Comparison of ENCODE assay signal across 8 cellular contexts in genomic region chr1:170562644-170563338, GRCh38. TPM values are rescaled to one million over a fixed set of nuclear protein-coding genes. Genes with fewer than 3 reads are reported as not detected.
DNase-seq lines count a peak whose midpoint lies in the region; ATAC-seq and TF ChIP-seq lines count a peak whose summit lies in the region.

No MANE protein-coding gene starts in this region.

- no peak overlapping the region for H3T11ph ChIP-seq in H9 (ENCODE audit: low read length)

- H3K9me3 Mint-ChIP-seq in H9: no peaks in the 10 kb centered on the region; a peak in 1 of 5 replicates

- H3K36me3 ChIP-seq in DND-41 (ENCODE audit: insufficient read depth, low read length) (no peaks in the 10 kb centered on the region), lung (ENCODE audit: control insufficient read depth in 2 of 2, insufficient read depth in 2 of 2, low read length in 2 of 2) (no peaks in the 10 kb centered on the region)

- H3K4me1 Mint-ChIP-seq in H9: peaks cover 26 to 34% of the 10 kb centered on the region in 2 experiments

- H3K27me3 ChIP-seq in DND-41 (ENCODE audit: insufficient read depth, low read length, poor library complexity) (no peaks in the 10 kb centered on the region), H9 (ENCODE audit: insufficient read depth, low read length) (no peaks in the 10 kb centered on the region), lung (ENCODE audit: control insufficient read depth, insufficient read depth) (no peaks in the 10 kb centered on the region)

- peak overlapping the region; percentile 72; the same call in 1 of the 2 replicates for H3K14ac ChIP-seq in H9 (ENCODE audit: insufficient read depth, low read length)

- no peak for TF ChIP-seq CTCF in DND-41 (IDR thresholded peaks at IDR 0.05; ENCODE audit: borderline replicate concordance, extremely low read depth, low read length, poor library complexity, severe bottlenecking)
- TF ChIP-seq CTCF in H9 (conservative IDR thresholded peaks at IDR 0.05): no peak
- TF ChIP-seq CTCF in coronary artery (IDR thresholded peaks at IDR 0.05): no peak
- no peak for TF ChIP-seq CTCF in lung (IDR thresholded peaks at IDR 0.05; ENCODE audit: control extremely low read depth, extremely low read depth)

- H3K27ac ChIP-seq in DND-41 (ENCODE audit: low read length) (peak overlapping the region; percentile 77), H9 (ENCODE audit: insufficient read length, low read depth, low read length) (no peak overlapping the region), coronary artery (peak overlapping the region; percentile 47 to 65), lung (ENCODE audit: low read depth in 1 of 2, low read length in 1 of 2) (peak overlapping the region; percentile 80 to 88)

- no peak overlapping the region for H4K5ac ChIP-seq in H9 (ENCODE audit: insufficient read length, low read depth, low read length)

- DNase-seq in DND-41 (peak; percentile 80), H9 (peak; percentile 61), OCI-M1 (lab: John Stamatoyannopoulos, UW) (peak; percentile 64), coronary artery (ENCODE audit: low spot score) (no peak), lung (ENCODE audit: low spot score) (peak; percentile 48), ureter (ENCODE audit: low spot score) (peak; percentile 65), DMS114 treated with DMSO at 0.1 percent for 48 hours (lab: John Stamatoyannopoulos, UW; ENCODE audit: unreplicated experiment) (no peak)

- H3K23me2 ChIP-seq in H9 (ENCODE audit: insufficient read length, low read depth, low read length, poor library complexity, severe bottlenecking): no peaks in the 10 kb centered on the region

- H2AK5ac ChIP-seq in H9 (ENCODE audit: insufficient read length, low read length): no peak overlapping the region

- no peak overlapping the region for H3K23ac ChIP-seq in H9 (ENCODE audit: insufficient read length, low read depth, low read length)

- H3K18ac ChIP-seq in H9 (ENCODE audit: insufficient read length, low read depth, low read length): peak overlapping the region; percentile 51

- no peaks in the 10 kb centered on the region for H3K27me3 Mint-ChIP-seq in H9 (ENCODE audit: low read depth)

- H2BK5ac ChIP-seq in H9 (ENCODE audit: insufficient read length, low read length): no peak overlapping the region

- peaks cover 30% of the 10 kb centered on the region for H3K4me1 ChIP-seq in DND-41 (ENCODE audit: insufficient read depth, low read length)
- peaks cover 11% of the 10 kb centered on the region for H3K4me1 ChIP-seq in H9 (ENCODE audit: insufficient read depth, low read length)
- peaks cover 0 to 10% of the 10 kb centered on the region in 2 donors for H3K4me1 ChIP-seq in lung (ENCODE audit: control insufficient read depth in 2 of 2, insufficient read depth in 2 of 2, low read length in 2 of 2)

- no peak overlapping the region for H2BK20ac ChIP-seq in H9 (ENCODE audit: low read depth, low read length, poor library complexity, severe bottlenecking)

- WGBS in H9 (ENCODE audit: extremely low coverage, insufficient read length, low lambda C conversion rate): no CpG with 5 or more reads among the region's 7 CpGs
- 39 to 51% methylated on average over 7 of the region's 7 CpGs for WGBS in lung, 2 donors

- H2BK15ac ChIP-seq in H9 (ENCODE audit: low read depth, low read length): no peak overlapping the region

- no peak overlapping the region; a peak in 1 of 5 replicates for H3K4me3 Mint-ChIP-seq in H9

- H2AFZ ChIP-seq in DND-41 (ENCODE audit: low read depth, low read length) (peak overlapping the region; percentile 66), H9 (ENCODE audit: low read length) (peak overlapping the region; percentile 34)

- H4K20me1 ChIP-seq in DND-41 (ENCODE audit: insufficient read depth, low read length): no peaks in the 10 kb centered on the region
- no peaks in the 10 kb centered on the region for H4K20me1 ChIP-seq in H9 (ENCODE audit: control insufficient read depth, insufficient read depth, insufficient read length)

- no peak overlapping the region for H3K56ac ChIP-seq in H9 (ENCODE audit: insufficient read length, low read depth, low read length)

- no peak overlapping the region for H2BK12ac ChIP-seq in H9 (ENCODE audit: insufficient read length, low read depth, low read length)

- no peak overlapping the region for H4K91ac ChIP-seq in H9 (ENCODE audit: insufficient read length, low read depth, low read length)

- no peaks in the 10 kb centered on the region for H3K79me1 ChIP-seq in H9 (ENCODE audit: insufficient read depth, low read depth, low read length, poor library complexity, severe bottlenecking)

- no peak overlapping the region for H2BK120ac ChIP-seq in H9 (ENCODE audit: low read depth, low read length, poor library complexity, severe bottlenecking)

- H3K79me2 ChIP-seq in DND-41 (ENCODE audit: insufficient read depth, low read length) (no peaks in the 10 kb centered on the region), H9 (ENCODE audit: insufficient read depth, low read length) (no peaks in the 10 kb centered on the region)

- peak overlapping the region in 1 of 2 experiments; percentile 16; a peak in 1 of 4 replicates for H3K4me3 ChIP-seq in DND-41 (ENCODE audit: low read depth in 1 of 2, low read length in 2 of 2)
- H3K4me3 ChIP-seq in coronary artery: peak overlapping the region; percentile 38
- H3K4me3 ChIP-seq in lung: no peak overlapping the region

- no peak overlapping the region for H3K4ac ChIP-seq in H9 (ENCODE audit: low read depth, low read length)

- peaks cover 0 to 8% (median 3%) of the 10 kb centered on the region in 3 experiments; a peak in 3 of 7 replicates for H3K36me3 Mint-ChIP-seq in H9 (ENCODE audit: insufficient read depth in 1 of 3, low read depth in 3 of 3)

- ATAC-seq in DND-41 (ENCODE audit: insufficient read depth, low read depth) (peak; percentile 85), lung (ENCODE audit: insufficient read depth, low FRiP score) (peak; percentile 55), GM21526 (IDR thresholded peaks at IDR 0.05; ENCODE audit: low FRiP score, unreplicated experiment) (no peak)

- no peaks in the 10 kb centered on the region for H3K9me3 ChIP-seq in DND-41 (ENCODE audit: insufficient read depth, low read length, severe bottlenecking)
- H3K9me3 ChIP-seq in H9 (ENCODE audit: control insufficient read depth, low read depth, low read length): no peaks in the 10 kb centered on the region
- H3K9me3 ChIP-seq in lung (ENCODE audit: control insufficient read depth in 2 of 2, insufficient read depth in 1 of 2, low read length in 1 of 2): peaks cover 0 to 3% of the 10 kb centered on the region in 2 donors

- peak overlapping the region; percentile 56 for H3K4me2 ChIP-seq in DND-41 (ENCODE audit: insufficient read depth, low read length)
- H3K4me2 ChIP-seq in H9 (ENCODE audit: insufficient read depth, insufficient read length, low read length): peak overlapping the region; percentile 8

- peak overlapping the region in 2 of 3 experiments; percentile 50 to 94; a peak in 4 of 7 replicates for H3K27ac Mint-ChIP-seq in H9

- H3K9ac ChIP-seq in DND-41 (ENCODE audit: low read depth, low read length) (peak overlapping the region; percentile 47), H9 (ENCODE audit: extremely low read depth, insufficient read length, low read length) (no peak overlapping the region)

- no peak overlapping the region for H4K8ac ChIP-seq in H9 (replicated peaks; ENCODE audit: insufficient read length, low read depth, low read length)

RNA-seq across cellular contexts. Expression of gene GORAB, which starts 30.8 kb away (rescaled TPM):
- total RNA-seq in H9 (2021) (16.1 and 17.8 TPM in 2 replicates), lung (10 to 100 TPM; 10.2 to 17.3 TPM), ureter (18.2 TPM)
- 10 to 100 TPM in 1 of 2 donors, 1 to 10 TPM in 1; 7.6 to 13.6 TPM for polyA plus RNA-seq in lung

Comparison
In these comparisons a context has a peak if more than half of its experiments do, and no peak if none do; other contexts are left out.
1. DNase-seq: peak in DND-41 (single experiment), H9 (single experiment), OCI-M1 (single experiment), lung (single experiment) and ureter (single experiment); none in coronary artery (single experiment) and DMS114 treated with DMSO at 0.1 percent for 48 hours (single experiment).